Comparison of ENCODE assay signal across 2 cellular contexts in the genomic region with DNA sequence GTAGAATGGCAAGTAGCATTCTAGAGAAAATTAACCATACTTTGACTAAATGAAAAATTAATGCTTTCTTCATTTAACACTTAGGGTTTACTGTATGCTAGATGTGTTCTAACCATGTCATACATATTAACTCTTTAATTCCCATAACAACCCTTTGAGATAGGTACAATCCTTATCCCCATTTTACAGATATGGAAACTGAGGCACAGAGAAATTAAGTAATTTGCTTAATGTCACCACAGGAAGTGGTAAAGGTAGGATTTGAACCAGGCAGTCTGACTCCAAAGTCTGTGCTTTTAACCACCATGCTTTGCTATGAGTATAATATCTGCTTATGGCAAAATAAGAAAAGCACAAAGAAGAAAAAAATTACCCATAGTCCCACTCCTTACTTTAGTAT.
TF ChIP-seq lines count a peak whose summit lies in the region.

No MANE protein-coding gene starts in this region.

TF ChIP-seq in HCT116, 20 proteins besides CTCF, POLR2A, EP300 and RAD21:
- TF ChIP-seq FOSL1 (IDR thresholded peaks at IDR 0.05; ENCODE audit: low read depth), result no peak
- no peak for TF ChIP-seq SIN3A (IDR thresholded peaks at IDR 0.05; ENCODE audit: low read depth)
- TF ChIP-seq CBX3 (IDR thresholded peaks at IDR 0.05; ENCODE audit: low read depth), result no peak
- no peak for TF ChIP-seq ELF1 (IDR thresholded peaks at IDR 0.05; ENCODE audit: borderline replicate concordance, low read depth)
- TF ChIP-seq, protein P1, sequence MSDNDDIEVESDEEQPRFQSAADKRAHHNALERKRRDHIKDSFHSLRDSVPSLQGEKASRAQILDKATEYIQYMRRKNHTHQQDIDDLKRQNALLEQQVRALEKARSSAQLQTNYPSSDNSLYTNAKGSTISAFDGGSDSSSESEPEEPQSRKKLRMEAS (IDR thresholded peaks at IDR 0.05), result no peak
- no peak for TF ChIP-seq SRF (IDR thresholded peaks at IDR 0.05; ENCODE audit: low read depth)
- TF ChIP-seq, protein P2, sequence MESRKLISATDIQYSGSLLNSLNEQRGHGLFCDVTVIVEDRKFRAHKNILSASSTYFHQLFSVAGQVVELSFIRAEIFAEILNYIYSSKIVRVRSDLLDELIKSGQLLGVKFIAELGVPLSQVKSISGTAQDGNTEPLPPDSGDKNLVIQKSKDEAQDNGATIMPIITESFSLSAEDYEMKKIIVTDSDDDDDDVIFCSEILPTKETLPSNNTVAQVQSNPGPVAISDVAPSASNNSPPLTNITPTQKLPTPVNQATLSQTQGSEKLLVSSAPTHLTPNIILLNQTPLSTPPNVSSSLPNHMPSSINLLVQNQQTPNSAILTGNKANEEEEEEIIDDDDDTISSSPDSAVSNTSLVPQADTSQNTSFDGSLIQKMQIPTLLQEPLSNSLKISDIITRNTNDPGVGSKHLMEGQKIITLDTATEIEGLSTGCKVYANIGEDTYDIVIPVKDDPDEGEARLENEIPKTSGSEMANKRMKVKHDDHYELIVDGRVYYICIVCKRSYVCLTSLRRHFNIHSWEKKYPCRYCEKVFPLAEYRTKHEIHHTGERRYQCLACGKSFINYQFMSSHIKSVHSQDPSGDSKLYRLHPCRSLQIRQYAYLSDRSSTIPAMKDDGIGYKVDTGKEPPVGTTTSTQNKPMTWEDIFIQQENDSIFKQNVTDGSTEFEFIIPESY (IDR thresholded peaks at IDR 0.05; ENCODE audit: extremely low read depth, insufficient replicate concordance, low read length), result no peak
- TF ChIP-seq, protein P3, sequence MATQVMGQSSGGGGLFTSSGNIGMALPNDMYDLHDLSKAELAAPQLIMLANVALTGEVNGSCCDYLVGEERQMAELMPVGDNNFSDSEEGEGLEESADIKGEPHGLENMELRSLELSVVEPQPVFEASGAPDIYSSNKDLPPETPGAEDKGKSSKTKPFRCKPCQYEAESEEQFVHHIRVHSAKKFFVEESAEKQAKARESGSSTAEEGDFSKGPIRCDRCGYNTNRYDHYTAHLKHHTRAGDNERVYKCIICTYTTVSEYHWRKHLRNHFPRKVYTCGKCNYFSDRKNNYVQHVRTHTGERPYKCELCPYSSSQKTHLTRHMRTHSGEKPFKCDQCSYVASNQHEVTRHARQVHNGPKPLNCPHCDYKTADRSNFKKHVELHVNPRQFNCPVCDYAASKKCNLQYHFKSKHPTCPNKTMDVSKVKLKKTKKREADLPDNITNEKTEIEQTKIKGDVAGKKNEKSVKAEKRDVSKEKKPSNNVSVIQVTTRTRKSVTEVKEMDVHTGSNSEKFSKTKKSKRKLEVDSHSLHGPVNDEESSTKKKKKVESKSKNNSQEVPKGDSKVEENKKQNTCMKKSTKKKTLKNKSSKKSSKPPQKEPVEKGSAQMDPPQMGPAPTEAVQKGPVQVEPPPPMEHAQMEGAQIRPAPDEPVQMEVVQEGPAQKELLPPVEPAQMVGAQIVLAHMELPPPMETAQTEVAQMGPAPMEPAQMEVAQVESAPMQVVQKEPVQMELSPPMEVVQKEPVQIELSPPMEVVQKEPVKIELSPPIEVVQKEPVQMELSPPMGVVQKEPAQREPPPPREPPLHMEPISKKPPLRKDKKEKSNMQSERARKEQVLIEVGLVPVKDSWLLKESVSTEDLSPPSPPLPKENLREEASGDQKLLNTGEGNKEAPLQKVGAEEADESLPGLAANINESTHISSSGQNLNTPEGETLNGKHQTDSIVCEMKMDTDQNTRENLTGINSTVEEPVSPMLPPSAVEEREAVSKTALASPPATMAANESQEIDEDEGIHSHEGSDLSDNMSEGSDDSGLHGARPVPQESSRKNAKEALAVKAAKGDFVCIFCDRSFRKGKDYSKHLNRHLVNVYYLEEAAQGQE (IDR thresholded peaks at IDR 0.05; ENCODE audit: low read depth), result no peak
- TF ChIP-seq, protein P4, sequence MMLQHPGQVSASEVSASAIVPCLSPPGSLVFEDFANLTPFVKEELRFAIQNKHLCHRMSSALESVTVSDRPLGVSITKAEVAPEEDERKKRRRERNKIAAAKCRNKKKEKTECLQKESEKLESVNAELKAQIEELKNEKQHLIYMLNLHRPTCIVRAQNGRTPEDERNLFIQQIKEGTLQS (IDR thresholded peaks at IDR 0.05), result no peak
- TF ChIP-seq YY1 (IDR thresholded peaks at IDR 0.05; ENCODE audit: extremely low read depth, insufficient replicate concordance, low read depth, low read length), result no peak
- no peak for TF ChIP-seq EZH2 (IDR thresholded peaks at IDR 0.05)
- no peak for TF ChIP-seq JUND (IDR thresholded peaks at IDR 0.05)
- TF ChIP-seq SP1 (IDR thresholded peaks at IDR 0.05; ENCODE audit: low read depth), result no peak
- no peak for TF ChIP-seq EZH2phosphoT487 (IDR thresholded peaks at IDR 0.05; ENCODE audit: borderline replicate concordance)
- no peak for TF ChIP-seq POLR2AphosphoS5 (IDR thresholded peaks at IDR 0.05; ENCODE audit: low read depth, low read length)
- no peak for TF ChIP-seq CEBPB (IDR thresholded peaks at IDR 0.05; ENCODE audit: low read depth)
- no peak for TF ChIP-seq ZFX (IDR thresholded peaks at IDR 0.05)

TF ChIP-seq in K562, 482 proteins besides CTCF, POLR2A, EP300 and RAD21:
- no peak for TF ChIP-seq TCF7 (IDR thresholded peaks at IDR 0.05; ENCODE audit: borderline replicate concordance)
- TF ChIP-seq KDM1A (IDR thresholded peaks at IDR 0.05), result 0 out of 4 replicates have a peak, but pooled peaks of 1 of the 2 experiments have one; percentile 9
- no peak for TF ChIP-seq ZBTB17 (CRISPR knock-in tag; IDR thresholded peaks at IDR 0.05)
- TF ChIP-seq, protein P5, sequence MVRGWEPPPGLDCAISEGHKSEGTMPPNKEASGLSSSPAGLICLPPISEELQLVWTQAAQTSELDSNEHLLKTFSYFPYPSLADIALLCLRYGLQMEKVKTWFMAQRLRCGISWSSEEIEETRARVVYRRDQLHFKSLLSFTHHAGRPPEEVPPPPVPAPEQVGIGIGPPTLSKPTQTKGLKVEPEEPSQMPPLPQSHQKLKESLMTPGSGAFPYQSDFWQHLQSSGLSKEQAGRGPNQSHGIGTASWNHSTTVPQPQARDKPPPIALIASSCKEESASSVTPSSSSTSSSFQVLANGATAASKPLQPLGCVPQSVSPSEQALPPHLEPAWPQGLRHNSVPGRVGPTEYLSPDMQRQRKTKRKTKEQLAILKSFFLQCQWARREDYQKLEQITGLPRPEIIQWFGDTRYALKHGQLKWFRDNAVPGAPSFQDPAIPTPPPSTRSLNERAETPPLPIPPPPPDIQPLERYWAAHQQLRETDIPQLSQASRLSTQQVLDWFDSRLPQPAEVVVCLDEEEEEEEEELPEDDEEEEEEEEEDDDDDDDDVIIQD (CRISPR knock-in tag; IDR thresholded peaks at IDR 0.05), result no peak
- TF ChIP-seq BCOR (IDR thresholded peaks at IDR 0.05), result peak; percentile 55; the same call in 1 of the 2 replicates
- no peak for TF ChIP-seq ZFPM2 (CRISPR knock-in tag; IDR thresholded peaks at IDR 0.05)
- peak; percentile 76 for TF ChIP-seq RBM25 (IDR thresholded peaks at IDR 0.05; ENCODE audit: low read depth, low read length, severe bottlenecking)
